Comparison of ENCODE assay signal across 8 cellular contexts in the genomic region with DNA sequence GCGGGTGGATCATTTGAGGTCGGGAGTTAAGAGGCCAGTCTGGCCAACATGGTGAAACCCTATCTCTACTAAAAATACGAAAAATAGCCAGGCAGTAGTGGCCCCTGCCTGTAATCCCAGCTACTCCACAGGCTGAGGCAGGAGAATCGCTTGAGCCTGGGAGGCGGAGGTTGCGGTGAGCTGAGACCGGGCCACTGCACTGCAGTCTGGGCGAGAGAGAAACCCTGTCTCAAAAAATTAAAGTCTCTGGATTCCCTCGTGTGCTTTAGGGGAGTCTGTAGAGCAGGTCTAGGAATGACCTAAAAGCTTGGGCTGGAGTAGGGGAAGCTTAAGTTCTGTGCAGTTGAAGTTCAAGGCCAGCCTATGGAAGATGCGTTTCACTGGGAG. TPM values are rescaled to one million over a fixed set of nuclear protein-coding genes. Genes with fewer than 3 reads are reported as not detected.
A peak's percentile ranks its signal among the peaks of the same experiment; 100 is the strongest.
DNase-seq lines count a peak whose midpoint lies in the region; ATAC-seq, FAIRE-seq and TF ChIP-seq lines count a peak whose summit lies in the region.

No MANE protein-coding gene starts in this region.

- H3K36me3 Mint-ChIP-seq in CD8-positive, alpha-beta T cell, result peaks cover 28% of the 10 kb centered on the region
- peaks cover 6% of the 10 kb centered on the region for H3K36me3 Mint-ChIP-seq in osteocyte (ENCODE audit: unreplicated experiment)

- peak overlapping the region; percentile 95 for H3K27ac Mint-ChIP-seq in CD8-positive, alpha-beta T cell
- H3K27ac Mint-ChIP-seq in osteocyte (ENCODE audit: unreplicated experiment), result peak overlapping the region; percentile 96

- H3K9ac ChIP-seq in PC-3 (ENCODE audit: low read length), result peak overlapping the region; percentile 69
- peak overlapping the region; percentile 80 for H3K9ac ChIP-seq in endothelial cell of umbilical vein (replicated peaks; ENCODE audit: extremely low read depth, insufficient read depth, low read length)

- no TSS peak for BruUV-seq in PC-3 (replicated peaks; lab: Mats Ljungman, UMichigan)
- BruUV-seq in endothelial cell of umbilical vein (replicated peaks; lab: Mats Ljungman, UMichigan), result TSS peak; percentile 81

- H3K4me2 ChIP-seq in PC-3 (ENCODE audit: low read length) (peak overlapping the region; percentile 98), endothelial cell of umbilical vein (ENCODE audit: insufficient read depth, low read length) (peak overlapping the region; percentile 68)

- intact Hi-C loops in CD8-positive, alpha-beta T cell (cut with DNase I, micrococcal nuclease), result loop anchor here (1.0 to 5.0 kb wide), 7 partner anchors 13 to 888 kb away; partner anchors contain the start of genes FOXM1 (in 2 of the 2), ITFG2 (in 2 of the 2), RHNO1 (in 2 of the 2) and DCP1B (in 1 of the 2)
- intact Hi-C loops in PC-3 (cut with micrococcal nuclease) (loop anchor here (2.0 kb wide), 1 partner anchor 13 kb away; the partner anchor contains the start of genes FOXM1 and RHNO1), endothelial cell of umbilical vein (cut with micrococcal nuclease) (loop anchor here (1.0 kb wide), 3 partner anchors 13 to 74 kb away; partner anchors contain the start of genes FOXM1 and RHNO1)

- TF ChIP-seq POLR2A in endothelial cell of umbilical vein (IDR thresholded peaks at IDR 0.05; ENCODE audit: low read depth, low read length), result no peak

- dilution Hi-C loops in endothelial cell of umbilical vein (cut with MboI; ENCODE audit: extremely low pct_ligation_motif_present, low sequenced_read_pairs), result no loop called here

- no peaks in the 10 kb centered on the region for H3F3A ChIP-seq in PC-3 (ENCODE audit: low read length, unreplicated experiment)

- H3K9me2 ChIP-seq in PC-3 (replicated peaks; ENCODE audit: low read length), result no peaks in the 10 kb centered on the region

- no peaks in the 10 kb centered on the region for H3K9me3 ChIP-seq in CD8-positive, alpha-beta T cell (ENCODE audit: low read length)
- H3K9me3 ChIP-seq in PC-3 (ENCODE audit: low read length), result no peaks in the 10 kb centered on the region
- H3K9me3 ChIP-seq in endothelial cell of umbilical vein (replicated peaks; ENCODE audit: control insufficient read depth, insufficient read depth, low read length), result no peaks in the 10 kb centered on the region

- peaks cover 16% of the 10 kb centered on the region for H3K4me1 ChIP-seq in CD8-positive, alpha-beta T cell (ENCODE audit: insufficient read depth, low read length)
- H3K4me1 ChIP-seq in PC-3 (ENCODE audit: insufficient read depth, low read length) (peaks cover 21% of the 10 kb centered on the region), endothelial cell of umbilical vein (ENCODE audit: control insufficient read depth, extremely low read depth, insufficient read depth, low read length) (peaks cover 11% of the 10 kb centered on the region)

- CTCF ChIA-PET in CD8-positive, alpha-beta T cell (lab: Charles Lee), result interaction anchor here (1.0 to 1.3 kb wide), 2 partner anchors 9 to 76 kb away, joined by 4 to 6 read pairs; no protein-coding TSS in a partner anchor
- CTCF ChIA-PET in PC-3 (lab: Charles Lee), result interaction anchor here (1.1 kb wide), 1 partner anchor 151 kb away, joined by 3 read pairs; no protein-coding TSS in a partner anchor
- CTCF ChIA-PET in endothelial cell of umbilical vein (lab: Charles Lee), result interaction anchor here (0.6 to 3.6 kb wide), 8 partner anchors 12 to 152 kb away, joined by 3 to 18 read pairs (median 6); partner anchors contain the start of genes FOXM1 and RHNO1
- CTCF ChIA-PET in HEK293T (lab: Yijun Ruan, JAX), result interaction anchor here (0.6 to 1.3 kb wide), 2 partner anchors 54 to 231 kb away, joined by 4 to 5 read pairs; no protein-coding TSS in a partner anchor

- TF ChIP-seq CTCF in CD8-positive, alpha-beta T cell (IDR thresholded peaks at IDR 0.05), result no peak
- no peak for TF ChIP-seq CTCF in PC-3 (conservative IDR thresholded peaks at IDR 0.05; ENCODE audit: low read depth, low read length)
- no peak for TF ChIP-seq CTCF in endothelial cell of umbilical vein (IDR thresholded peaks at IDR 0.05; ENCODE audit: extremely low read depth in 1 of 2, insufficient read depth in 1 of 2, low read depth in 1 of 2, low read length in 2 of 2)
- no peak for TF ChIP-seq CTCF in osteocyte (IDR thresholded peaks at IDR 0.05)

- H3K27ac ChIP-seq in CD8-positive, alpha-beta T cell (ENCODE audit: low read depth, low read length), result peak overlapping the region; percentile 60
- H3K27ac ChIP-seq in PC-3 (ENCODE audit: low read length) (0 out of 2 replicates have a peak overlapping the region, but pooled peaks have one; percentile 27), endothelial cell of umbilical vein (ENCODE audit: insufficient read depth, low read depth, low read length) (peak overlapping the region; percentile 59)

- H3K9me3 Mint-ChIP-seq in CD8-positive, alpha-beta T cell, result no peaks in the 10 kb centered on the region
- no peaks in the 10 kb centered on the region for H3K9me3 Mint-ChIP-seq in osteocyte (ENCODE audit: unreplicated experiment)

- ATAC-seq in CD8-positive, alpha-beta T cell, result no peak
- ATAC-seq in PC-3, result peak; percentile 2; the same call in 1 of the 2 replicates
- no peak for ATAC-seq in GM18517 (IDR thresholded peaks at IDR 0.05; ENCODE audit: unreplicated experiment)
- ATAC-seq in HG03342 (IDR thresholded peaks at IDR 0.05; ENCODE audit: unreplicated experiment), result no peak

- peaks cover 33% of the 10 kb centered on the region for H3K4me1 Mint-ChIP-seq in CD8-positive, alpha-beta T cell (ENCODE audit: low read depth)
- H3K4me1 Mint-ChIP-seq in osteocyte (ENCODE audit: unreplicated experiment), result peaks cover 33% of the 10 kb centered on the region

- H3K36me3 ChIP-seq in CD8-positive, alpha-beta T cell (ENCODE audit: insufficient read depth, low read length), result no peaks in the 10 kb centered on the region
- H3K36me3 ChIP-seq in PC-3 (ENCODE audit: low read depth, low read length) (peaks cover 15% of the 10 kb centered on the region), endothelial cell of umbilical vein (ENCODE audit: control insufficient read depth in 2 of 2, extremely low read depth in 1 of 2, insufficient read depth in 2 of 2, low read length in 2 of 2) (peaks cover 3% of the 10 kb centered on the region in 2 experiments)

- H3K27me3 Mint-ChIP-seq in CD8-positive, alpha-beta T cell (ENCODE audit: low read depth), result no peaks in the 10 kb centered on the region
- H3K27me3 Mint-ChIP-seq in osteocyte (ENCODE audit: unreplicated experiment), result no peaks in the 10 kb centered on the region

- no peak for FAIRE-seq in endothelial cell of umbilical vein (lab: Jason Lieb, UNC)

- H4K20me1 ChIP-seq in PC-3 (ENCODE audit: low read length) (0 out of 2 replicates have a peak, but pooled peaks cover 3% of the 10 kb centered on the region), endothelial cell of umbilical vein (replicated peaks; ENCODE audit: control insufficient read depth, extremely low read depth, insufficient read depth, low read length) (no peaks in the 10 kb centered on the region)

- DNase-seq in CD8-positive, alpha-beta T cell, result no peak
- no peak for DNase-seq in PC-3
- DNase-seq in endothelial cell of umbilical vein (ENCODE audit: low read depth, low spot score), result no peak
- no peak for DNase-seq in osteocyte (ENCODE audit: extremely low spot score, unreplicated experiment)
- no peak for DNase-seq in HEK293T (ENCODE audit: extremely low spot score)
- no peak for DNase-seq in OCI-M2 (lab: John Stamatoyannopoulos, UW; ENCODE audit: unreplicated experiment)

- H2AFZ ChIP-seq in PC-3 (ENCODE audit: low read length), result peak overlapping the region; percentile 88
- peak overlapping the region; percentile 92 for H2AFZ ChIP-seq in endothelial cell of umbilical vein (ENCODE audit: low read depth, low read length)

- peaks cover 33% of the 10 kb centered on the region for H3K79me2 ChIP-seq in PC-3 (ENCODE audit: low read length)
- peaks cover 17% of the 10 kb centered on the region for H3K79me2 ChIP-seq in endothelial cell of umbilical vein (ENCODE audit: control insufficient read depth, insufficient read depth, low read length)

- no peaks in the 10 kb centered on the region for H3K27me3 ChIP-seq in CD8-positive, alpha-beta T cell (ENCODE audit: insufficient read depth, low read length)
- H3K27me3 ChIP-seq in PC-3 (ENCODE audit: low read length), result no peaks in the 10 kb centered on the region
- H3K27me3 ChIP-seq in endothelial cell of umbilical vein (ENCODE audit: control insufficient read depth in 2 of 2, insufficient read depth in 2 of 2, low read length in 2 of 2), result no peaks in the 10 kb centered on the region

- H3K9me1 ChIP-seq in endothelial cell of umbilical vein (replicated peaks; ENCODE audit: control insufficient read depth, extremely low read depth, insufficient read depth, low read length), result no peaks in the 10 kb centered on the region

- peak overlapping the region; percentile 99 for H3K4me3 ChIP-seq in CD8-positive, alpha-beta T cell (ENCODE audit: low read depth, low read length)
- H3K4me3 ChIP-seq in PC-3 (ENCODE audit: low read length) (peak overlapping the region; percentile 99), endothelial cell of umbilical vein (replicated peaks in 1 of 3; ENCODE audit: insufficient read depth in 1 of 3, low read depth in 1 of 3, low read length in 3 of 3) (peak overlapping the region in 2 of 3 experiments; percentile 32 to 52)

- H3K4me3 Mint-ChIP-seq in CD8-positive, alpha-beta T cell, result peak overlapping the region; percentile 98
- H3K4me3 Mint-ChIP-seq in osteocyte (ENCODE audit: unreplicated experiment), result peak overlapping the region; percentile 94

- POLR2A ChIA-PET in CD8-positive, alpha-beta T cell (lab: Charles Lee), result interaction anchor here (0.6 to 1.0 kb wide), 4 partner anchors 12 to 77 kb away, joined by 3 to 5 read pairs (median 4); partner anchors contain the start of genes FOXM1, ITFG2 and RHNO1
- POLR2A ChIA-PET in PC-3 (lab: Charles Lee; ENCODE audit: unreplicated experiment) (no interaction called here), endothelial cell of umbilical vein (lab: Charles Lee) (interaction anchor here (1.3 kb wide), 2 partner anchors 13 to 145 kb away, joined by 4 to 5 read pairs; partner anchors contain the start of genes FOXM1 and RHNO1), HEK293T (lab: Yijun Ruan, JAX) (interaction anchor here (0.6 to 2.3 kb wide), 13 partner anchors 10 to 249 kb away, joined by 3 to 23 read pairs (median 3); partner anchors contain the start of genes FOXM1 and RHNO1)

RNA-seq across cellular contexts. Expression of gene TULP3, which starts 0.7 kb away (rescaled TPM):
- 1 to 10 TPM; 2.7 to 3.0 TPM for total RNA-seq in CD8-positive, alpha-beta T cell
- total RNA-seq in PC-3 (2014; rRNA removed) (19.8 and 22.6 TPM in 2 replicates), endothelial cell of umbilical vein (30.8 and 32.9 TPM in 2 replicates), osteocyte (30.8 and 31.2 TPM in 2 replicates)
- polyA plus RNA-seq in endothelial cell of umbilical vein, result 31.0 and 31.3 TPM in 2 replicates
- polyA plus RNA-seq in endothelial cell of umbilical vein (2011; cell fraction: cytosol; rRNA removed), result 32.4 and 32.8 TPM in 2 replicates
- 41.2 and 43.9 TPM in 2 replicates for polyA plus RNA-seq in endothelial cell of umbilical vein (2011; cell fraction: nucleus; rRNA removed)
- 32.1 and 32.3 TPM in 2 replicates for polyA plus RNA-seq in endothelial cell of umbilical vein (2012)
- polyA minus RNA-seq in endothelial cell of umbilical vein, result 26.8 and 29.8 TPM in 2 replicates
- 9.6 TPM for polyA minus RNA-seq in endothelial cell of umbilical vein (2011; cell fraction: cytosol; rRNA and poly(A)+ RNA removed)
- 12.4 and 13.3 TPM in 2 replicates for polyA minus RNA-seq in endothelial cell of umbilical vein (2011; cell fraction: nucleus; rRNA and poly(A)+ RNA removed)

RNA-seq across cellular contexts. Expression of gene RHNO1, which starts 13.0 kb away (rescaled TPM):
- total RNA-seq in CD8-positive, alpha-beta T cell, result 10 to 100 TPM; 22.4 to 24.4 TPM
- total RNA-seq in PC-3 (2014; rRNA removed) (42.0 and 43.3 TPM in 2 replicates), endothelial cell of umbilical vein (33.8 and 39.9 TPM in 2 replicates), osteocyte (18.8 and 24.5 TPM in 2 replicates)
- 35.2 and 37.9 TPM in 2 replicates for polyA plus RNA-seq in endothelial cell of umbilical vein
- 43.4 and 45.5 TPM in 2 replicates for polyA plus RNA-seq in endothelial cell of umbilical vein (2011; cell fraction: cytosol; rRNA removed)
- polyA plus RNA-seq in endothelial cell of umbilical vein (2011; cell fraction: nucleus; rRNA removed), result 12.5 and 13.5 TPM in 2 replicates
- polyA plus RNA-seq in endothelial cell of umbilical vein (2012), result 33.7 and 43.7 TPM in 2 replicates
- polyA minus RNA-seq in endothelial cell of umbilical vein, result 24.5 and 46.8 TPM in 2 replicates
- 25.8 TPM for polyA minus RNA-seq in endothelial cell of umbilical vein (2011; cell fraction: cytosol; rRNA and poly(A)+ RNA removed)
- polyA minus RNA-seq in endothelial cell of umbilical vein (2011; cell fraction: nucleus; rRNA and poly(A)+ RNA removed), result 7.6 and 15.6 TPM in 2 replicates

RNA-seq across cellular contexts. Expression of gene FOXM1, which starts 13.0 kb away (rescaled TPM):
- total RNA-seq in CD8-positive, alpha-beta T cell, result under 1 TPM; 0.83 to 0.95 TPM
- 71.4 and 88.6 TPM in 2 replicates for total RNA-seq in PC-3 (2014; rRNA removed)
- 110 and 136 TPM in 2 replicates for total RNA-seq in endothelial cell of umbilical vein
- 34.0 and 43.5 TPM in 2 replicates for polyA plus RNA-seq in endothelial cell of umbilical vein
- 70.0 and 78.4 TPM in 2 replicates for polyA plus RNA-seq in endothelial cell of umbilical vein (2011; cell fraction: cytosol; rRNA removed)
- 54.3 and 66.6 TPM in 2 replicates for polyA plus RNA-seq in endothelial cell of umbilical vein (2011; cell fraction: nucleus; rRNA removed)
- 32.7 and 83.2 TPM in 2 replicates for polyA plus RNA-seq in endothelial cell of umbilical vein (2012)
- polyA minus RNA-seq in endothelial cell of umbilical vein, result 42.6 and 49.4 TPM in 2 replicates
- polyA minus RNA-seq in endothelial cell of umbilical vein (2011; cell fraction: cytosol; rRNA and poly(A)+ RNA removed), result 71.7 TPM
- 23.9 and 32.7 TPM in 2 replicates for polyA minus RNA-seq in endothelial cell of umbilical vein (2011; cell fraction: nucleus; rRNA and poly(A)+ RNA removed)
- 14.9 and 17.4 TPM in 2 replicates for total RNA-seq in osteocyte

RNA-seq across cellular contexts. Expression of gene TEX52, which starts 33.2 kb away (rescaled TPM):
- not detected for total RNA-seq in CD8-positive, alpha-beta T cell
- total RNA-seq in PC-3 (2014; rRNA removed) (not detected in 2 replicates), endothelial cell of umbilical vein (not detected in 2 replicates), osteocyte (not detected in 2 replicates)
- not detected in 2 replicates for polyA plus RNA-seq in endothelial cell of umbilical vein
- polyA plus RNA-seq in endothelial cell of umbilical vein (2011; cell fraction: cytosol; rRNA removed), result not detected in 2 replicates
- polyA plus RNA-seq in endothelial cell of umbilical vein (2011; cell fraction: nucleus; rRNA removed), result not detected in 2 replicates
- not detected in 2 replicates for polyA plus RNA-seq in endothelial cell of umbilical vein (2012)
- polyA minus RNA-seq in endothelial cell of umbilical vein, result not detected in 2 replicates
- not detected for polyA minus RNA-seq in endothelial cell of umbilical vein (2011; cell fraction: cytosol; rRNA and poly(A)+ RNA removed)
- polyA minus RNA-seq in endothelial cell of umbilical vein (2011; cell fraction: nucleus; rRNA and poly(A)+ RNA removed), result not detected in 2 replicates

RNA-seq across cellular contexts. Expression of gene NRIP2, which starts 55.2 kb away (rescaled TPM):
- total RNA-seq in CD8-positive, alpha-beta T cell, result not detected
- total RNA-seq in PC-3 (2014; rRNA removed) (not detected in 2 replicates), endothelial cell of umbilical vein (not detected in 2 replicates), osteocyte (0.13 TPM in 1 of 2 replicates, not detected in the other)
- polyA plus RNA-seq in endothelial cell of umbilical vein, result not detected in 2 replicates
- polyA plus RNA-seq in endothelial cell of umbilical vein (2011; cell fraction: cytosol; rRNA removed), result not detected in 2 replicates
- not detected in 2 replicates for polyA plus RNA-seq in endothelial cell of umbilical vein (2011; cell fraction: nucleus; rRNA removed)
- polyA plus RNA-seq in endothelial cell of umbilical vein (2012), result 0.83 and 0.87 TPM in 2 replicates
- polyA minus RNA-seq in endothelial cell of umbilical vein, result not detected in 2 replicates
- polyA minus RNA-seq in endothelial cell of umbilical vein (2011; cell fraction: cytosol; rRNA and poly(A)+ RNA removed), result not detected
- polyA minus RNA-seq in endothelial cell of umbilical vein (2011; cell fraction: nucleus; rRNA and poly(A)+ RNA removed), result not detected in 2 replicates

Comparison
In these comparisons a context has a peak if more than half of its experiments do, and no peak if none do; other contexts are left out.
1. H3K4me3 ChIP-seq: peak in every context shown above with its lines; median percentile 99 in CD8-positive, alpha-beta T cell; 99 in PC-3; 42 in endothelial cell of umbilical vein.